8 cellular contexts compared by ENCODE assay signal in genomic region chr17:82230627-82231311, GRCh38. TPM values are rescaled to one million over a fixed set of nuclear protein-coding genes. Genes with fewer than 3 reads are reported as not detected.
DNase-seq lines count a peak whose midpoint lies in the region; ATAC-seq, FAIRE-seq and TF ChIP-seq lines count a peak whose summit lies in the region.

No MANE protein-coding gene starts in this region.

- TF ChIP-seq CTCF in GM12864 (IDR thresholded peaks at IDR 0.05; ENCODE audit: low read depth, low read length, missing control alignments) (peak; percentile 51), adrenal gland (IDR thresholded peaks at IDR 0.05) (peak in 5 of 6 experiments; percentile 35 to 74 (median 59)), heart right ventricle (IDR thresholded peaks at IDR 0.05) (peak; percentile 47 to 77 (median 62)), parathyroid adenoma (IDR thresholded peaks at IDR 0.05) (peak; percentile 45)

- H3K4me1 ChIP-seq in adrenal gland (replicated peaks in 1 of 2) (peaks cover 0 to 27% of the 10 kb centered on the region in 2 donors), heart right ventricle (peaks cover 16 to 83% (median 52%) of the 10 kb centered on the region in 9 donors), parathyroid adenoma (peaks cover 20% of the 10 kb centered on the region)

- H3K4me3 ChIP-seq in GM12864 (ENCODE audit: low read depth, low read length) (peak overlapping the region; percentile 94), adrenal gland (peak overlapping the region in 2 of 4 donors; percentile 13 to 59), heart right ventricle (peak overlapping the region; percentile 46 to 88 (median 73)), parathyroid adenoma (ENCODE audit: low read depth, low read length) (no peak overlapping the region)

- ATAC-seq in HG02678 (IDR thresholded peaks at IDR 0.05; ENCODE audit: unreplicated experiment) (peak; percentile 46), heart right ventricle (peak; percentile 65 to 77 (median 74)), HG02870 (IDR thresholded peaks at IDR 0.05; ENCODE audit: unreplicated experiment) (no peak)

- H3K4me2 ChIP-seq in parathyroid adenoma (ENCODE audit: low read length) = peak overlapping the region; percentile 49

- intact Hi-C loops in adrenal gland (cut with DNase I) = no loop called here
- intact Hi-C loops in heart right ventricle (cut with DNase I) = loop anchor here in 3 of 10 donors (5.0 to 10.0 kb wide), 3 partner anchors 67 to 94 kb away; no protein-coding TSS in a partner anchor

- H3K27ac ChIP-seq in adrenal gland = peak overlapping the region; percentile 6 to 95 (median 77)
- peak overlapping the region; percentile 85 to 100 (median 97) for H3K27ac ChIP-seq in heart right ventricle
- peak overlapping the region; percentile 71 for H3K27ac ChIP-seq in parathyroid adenoma

- H3K27me3 ChIP-seq in adrenal gland (no peaks in the 10 kb centered on the region), heart right ventricle (no peaks in the 10 kb centered on the region), parathyroid adenoma (ENCODE audit: control insufficient read depth, insufficient read depth, low read length) (no peaks in the 10 kb centered on the region)

- H3K9me3 ChIP-seq in adrenal gland (replicated peaks in 1 of 3) (no peaks in the 10 kb centered on the region), heart right ventricle (no peaks in the 10 kb centered on the region), parathyroid adenoma (ENCODE audit: control insufficient read depth, low read length) (no peaks in the 10 kb centered on the region)

- FAIRE-seq in RCC 7860 (lab: Jason Lieb, UNC) = no peak

- H3K36me3 ChIP-seq in adrenal gland (replicated peaks in 1 of 2) = no peaks in the 10 kb centered on the region
- H3K36me3 ChIP-seq in heart right ventricle = peaks cover 0 to 19% (median 0%) of the 10 kb centered on the region in 9 donors
- H3K36me3 ChIP-seq in parathyroid adenoma (ENCODE audit: control insufficient read depth, insufficient read depth, low read length) = no peaks in the 10 kb centered on the region

- DNase-seq in GM12864 (ENCODE audit: low read depth) = no peak
- peak; percentile 83 for DNase-seq in RCC 7860 (ENCODE audit: low spot score)
- peak; percentile 73 to 85 (median 80) for DNase-seq in adrenal gland
- peak; percentile 88 to 92 for DNase-seq in heart right ventricle
- no peak for DNase-seq in OCI-M2 (lab: John Stamatoyannopoulos, UW; ENCODE audit: unreplicated experiment)

- 12 to 66% (median 28%) methylated on average over 3 to 69 of the region's 75 CpGs for WGBS in adrenal gland, 4 donors
- 6% methylated on average over 54 to 75 of the region's 75 CpGs for WGBS in heart right ventricle, 2 donors

- H2AFZ ChIP-seq in parathyroid adenoma = peak overlapping the region; percentile 65

- H3K9ac ChIP-seq in parathyroid adenoma = no peak overlapping the region

- no peaks in the 10 kb centered on the region for H3K79me2 ChIP-seq in parathyroid adenoma

- TF ChIP-seq POLR2A in adrenal gland (IDR thresholded peaks at IDR 0.05) = no peak

RNA-seq across cellular contexts. Expression of gene SLC16A3, which starts 1.9 kb away (rescaled TPM):
- 10 to 100 TPM; 21.9 to 58.6 (median 40.1) TPM for total RNA-seq in adrenal gland
- polyA plus RNA-seq in adrenal gland = 10 to 100 TPM in 2 of 3 donors, 1 to 10 TPM in 1; 2.7 to 14.4 (median 10.5) TPM
- total RNA-seq in heart right ventricle = 10 to 100 TPM in 5 of 10 donors, 1 to 10 TPM in 5; 4.8 to 65.3 (median 10.1) TPM
- 10 to 100 TPM in 1 of 2 donors, 1 to 10 TPM in 1; 8.4 to 33.6 TPM for polyA plus RNA-seq in heart right ventricle

RNA-seq across cellular contexts. Expression of gene CCDC57, which starts 18.1 kb away (rescaled TPM):
- total RNA-seq in adrenal gland (10 to 100 TPM; 14.7 to 51.3 (median 28.8) TPM), heart right ventricle (10 to 100 TPM in 8 of 10 donors, 1 to 10 TPM in 2; 7.0 to 16.2 (median 10.7) TPM)
- polyA plus RNA-seq in adrenal gland (100 to 1,000 TPM in 2 of 3 donors, 1 to 10 TPM in 1; 7.1 to 275 (median 129) TPM), heart right ventricle (10 to 100 TPM in 1 of 2 donors, 1 to 10 TPM in 1; 9.4 to 34.5 TPM)

RNA-seq across cellular contexts. Expression of gene CSNK1D, which starts 42.7 kb away (rescaled TPM):
- total RNA-seq in adrenal gland (100 to 1,000 TPM in 4 of 8 donors, 10 to 100 TPM in 4; 49.8 to 185 (median 97.4) TPM), heart right ventricle (10 to 100 TPM; 56.8 to 72.7 (median 67.8) TPM)
- polyA plus RNA-seq in adrenal gland (100 to 1,000 TPM; 126 to 171 (median 153) TPM), heart right ventricle (10 to 100 TPM; 54.4 to 58.1 TPM)

Comparison
In these comparisons a context has a peak if more than half of its experiments do, and no peak if none do; other contexts are left out.
1. DNase-seq: peak in RCC 7860 (single experiment), adrenal gland (7 of 7) and heart right ventricle (2 of 2); none in GM12864 (single experiment) and OCI-M2 (single experiment).
2. Peak in every context shown above with its lines, with median percentiles within 50 percentile points of each other: CTCF ChIP-seq and H3K27ac ChIP-seq.